In the genomic region with DNA sequence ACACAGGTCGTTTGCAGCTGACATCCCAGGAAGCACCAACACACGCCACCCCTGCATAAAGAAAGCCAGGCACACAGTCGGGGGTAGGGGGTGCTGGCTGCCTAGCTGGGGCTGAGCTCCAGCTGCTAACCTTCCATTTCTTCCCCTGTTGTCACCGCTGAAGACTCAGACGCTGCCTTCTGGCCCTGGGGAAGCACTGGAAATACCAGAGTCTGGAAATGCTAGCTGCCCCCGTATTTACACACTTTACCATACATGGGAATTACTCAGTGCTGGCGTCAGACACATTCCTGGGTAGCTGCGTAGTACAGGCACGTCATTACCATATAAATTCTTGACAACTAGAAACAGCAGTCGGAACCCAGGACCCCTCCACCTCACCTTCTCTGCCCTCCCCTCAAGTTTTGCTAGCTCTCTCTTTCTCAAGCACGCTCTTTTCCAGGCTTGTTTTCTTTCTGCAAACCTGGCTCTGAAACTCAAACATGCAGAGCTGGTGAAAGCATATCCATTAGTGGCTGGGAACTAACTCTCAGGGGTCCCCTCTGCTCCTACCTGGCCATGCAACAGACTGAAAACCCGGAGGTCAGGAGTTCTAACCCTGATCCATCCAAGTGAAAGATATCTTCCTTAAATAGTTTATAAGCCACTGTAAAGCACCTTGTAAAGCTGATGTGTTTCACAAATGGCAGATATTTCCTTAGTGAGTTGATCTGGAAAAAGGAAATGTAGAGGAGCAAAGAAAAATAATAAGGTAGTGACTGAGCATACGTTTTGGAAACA, we compare ENCODE assay signal across 8 cellular contexts. TPM values are rescaled to one million over a fixed set of nuclear protein-coding genes. Genes with fewer than 3 reads are reported as not detected.
A peak's percentile ranks its signal among the peaks of the same experiment; 100 is the strongest.
DNase-seq lines count a peak whose midpoint lies in the region; ATAC-seq and TF ChIP-seq lines count a peak whose summit lies in the region.

No MANE protein-coding gene starts in this region.

- H3K27ac Mint-ChIP-seq in stimulated activated memory B cell treated with anti-CD40 and anti-IgM and Interleukin-4, amounts not matched to agents 10 μg/mL and 1 μg/mL and 100 μg/mL, for 72 hours, result no peak overlapping the region

- H3K4me1 ChIP-seq in aorta (ENCODE audit: control insufficient read depth in 1 of 2, insufficient read depth in 2 of 2, low read length in 2 of 2), result peaks cover 2% of the 10 kb centered on the region in 2 donors

- no peak for TF ChIP-seq CTCF in cardiac fibroblast (IDR thresholded peaks at IDR 0.05; ENCODE audit: low read depth, low read length)

- peak overlapping the region; percentile 97 for H3K27ac ChIP-seq in aorta (ENCODE audit: low read depth in 1 of 2, low read length in 2 of 2)

- ATAC-seq in left cardiac atrium, result peak; percentile 17 to 58
- no peak for ATAC-seq in left ventricle myocardium superior
- peak; percentile 43 for ATAC-seq in aorta (ENCODE audit: low FRiP score)
- no peak for ATAC-seq in GM18520 (IDR thresholded peaks at IDR 0.05; ENCODE audit: unreplicated experiment)
- ATAC-seq in stimulated activated memory B cell treated with anti-CD40 and anti-IgM and Interleukin-4, amounts not matched to agents 10 μg/mL and 1 μg/mL and 100 μg/mL, for 72 hours, result no peak
- ATAC-seq in HG02970 (IDR thresholded peaks at IDR 0.05; ENCODE audit: low FRiP score, unreplicated experiment), result no peak

- H3K4me3 ChIP-seq in cardiac fibroblast (replicated peaks in 1 of 2; ENCODE audit: low read depth in 2 of 2, low read length in 2 of 2) (peak overlapping the region in 1 of 2 donors; percentile 79), aorta (ENCODE audit: low read length in 2 of 2) (peak overlapping the region in 1 of 2 donors; percentile 19)

- DNase-seq in left cardiac atrium (peak; percentile 56), left ventricle myocardium superior (no peak), cardiac fibroblast (ENCODE audit: low read depth in 2 of 2) (peak; percentile 98 to 99), lung microvascular endothelial cell (ENCODE audit: low read depth in 2 of 2) (peak; percentile 91 to 96), aorta (peak; percentile 69 to 86)

- intact Hi-C loops in left cardiac atrium (cut with DNase I) (no loop called here), left ventricle myocardium superior (cut with micrococcal nuclease) (no loop called here), aorta (cut with DNase I) (no loop called here)

- H3K36me3 Mint-ChIP-seq in stimulated activated memory B cell treated with anti-CD40 and anti-IgM and Interleukin-4, amounts not matched to agents 10 μg/mL and 1 μg/mL and 100 μg/mL, for 72 hours, result no peaks in the 10 kb centered on the region

- H3K27me3 Mint-ChIP-seq in stimulated activated memory B cell treated with anti-CD40 and anti-IgM and Interleukin-4, amounts not matched to agents 10 μg/mL and 1 μg/mL and 100 μg/mL, for 72 hours, result no peaks in the 10 kb centered on the region

- H3K36me3 ChIP-seq in aorta (ENCODE audit: control insufficient read depth in 1 of 2, insufficient read depth in 2 of 2, low read length in 1 of 2), result no peaks in the 10 kb centered on the region

- no peak overlapping the region for H3K4me3 Mint-ChIP-seq in stimulated activated memory B cell treated with anti-CD40 and anti-IgM and Interleukin-4, amounts not matched to agents 10 μg/mL and 1 μg/mL and 100 μg/mL, for 72 hours

- H3K9me3 ChIP-seq in aorta (ENCODE audit: control insufficient read depth, low read length), result no peaks in the 10 kb centered on the region

- H3K9me3 Mint-ChIP-seq in stimulated activated memory B cell treated with anti-CD40 and anti-IgM and Interleukin-4, amounts not matched to agents 10 μg/mL and 1 μg/mL and 100 μg/mL, for 72 hours, result no peaks in the 10 kb centered on the region

- WGBS in aorta, 2 donors, result 1 to 6% methylated on average over 13 of the region's 13 CpGs

- no peaks in the 10 kb centered on the region for H3K27me3 ChIP-seq in aorta (ENCODE audit: control insufficient read depth in 1 of 2, insufficient read depth in 2 of 2, low read length in 1 of 2)

- H3K4me1 Mint-ChIP-seq in stimulated activated memory B cell treated with anti-CD40 and anti-IgM and Interleukin-4, amounts not matched to agents 10 μg/mL and 1 μg/mL and 100 μg/mL, for 72 hours, result peaks cover 37% of the 10 kb centered on the region

RNA-seq across cellular contexts. Expression of a gene that starts 3.3 kb away (rescaled TPM):
- 100 to 1,000 TPM in 1 of 2 donors, 10 to 100 TPM in 1; 95.1 to 154 TPM for total RNA-seq in left cardiac atrium
- 41.4 TPM for total RNA-seq in left ventricle myocardium superior
- total RNA-seq in lung microvascular endothelial cell, result 71.6 and 114 TPM in 2 replicates
- total RNA-seq in aorta, result 1,000 to 10,000 TPM in 1 of 2 donors, 100 to 1,000 TPM in 1; 599 to 1,490 TPM
- 100 to 1,000 TPM; 703 to 838 TPM for polyA plus RNA-seq in aorta

RNA-seq across cellular contexts. Expression of a gene that starts 34.6 kb away (rescaled TPM):
- total RNA-seq in left cardiac atrium, result 10 to 100 TPM; 39.9 to 48.5 TPM
- 20.4 TPM for total RNA-seq in left ventricle myocardium superior
- 8.9 and 17.2 TPM in 2 replicates for total RNA-seq in lung microvascular endothelial cell
- 10 to 100 TPM; 66.1 to 71.6 TPM for total RNA-seq in aorta
- 10 to 100 TPM; 33.7 to 46.1 TPM for polyA plus RNA-seq in aorta

RNA-seq across cellular contexts. Expression of a gene that starts 35.3 kb away (rescaled TPM):
- 10 to 100 TPM; 20.7 to 34.8 TPM for total RNA-seq in left cardiac atrium
- 63.3 TPM for total RNA-seq in left ventricle myocardium superior
- total RNA-seq in lung microvascular endothelial cell, result 1.6 and 5.9 TPM in 2 replicates
- 100 to 1,000 TPM; 167 to 236 TPM for total RNA-seq in aorta
- 10 to 100 TPM in 1 of 2 donors, 1 to 10 TPM in 1; 8.3 to 33.8 TPM for polyA plus RNA-seq in aorta

Comparison
In these comparisons a context has a peak if more than half of its experiments do, and no peak if none do; other contexts are left out.
1. ATAC-seq: peak in left cardiac atrium (2 of 2) and aorta (single experiment); none in left ventricle myocardium superior (single experiment), GM18520 (single experiment), stimulated activated memory B cell treated with anti-CD40 and anti-IgM and Interleukin-4, amounts not matched to agents 10 μg/mL and 1 μg/mL and 100 μg/mL, for 72 hours (single experiment) and HG02970 (single experiment).